8 cellular contexts compared by ENCODE assay signal in the genomic region with DNA sequence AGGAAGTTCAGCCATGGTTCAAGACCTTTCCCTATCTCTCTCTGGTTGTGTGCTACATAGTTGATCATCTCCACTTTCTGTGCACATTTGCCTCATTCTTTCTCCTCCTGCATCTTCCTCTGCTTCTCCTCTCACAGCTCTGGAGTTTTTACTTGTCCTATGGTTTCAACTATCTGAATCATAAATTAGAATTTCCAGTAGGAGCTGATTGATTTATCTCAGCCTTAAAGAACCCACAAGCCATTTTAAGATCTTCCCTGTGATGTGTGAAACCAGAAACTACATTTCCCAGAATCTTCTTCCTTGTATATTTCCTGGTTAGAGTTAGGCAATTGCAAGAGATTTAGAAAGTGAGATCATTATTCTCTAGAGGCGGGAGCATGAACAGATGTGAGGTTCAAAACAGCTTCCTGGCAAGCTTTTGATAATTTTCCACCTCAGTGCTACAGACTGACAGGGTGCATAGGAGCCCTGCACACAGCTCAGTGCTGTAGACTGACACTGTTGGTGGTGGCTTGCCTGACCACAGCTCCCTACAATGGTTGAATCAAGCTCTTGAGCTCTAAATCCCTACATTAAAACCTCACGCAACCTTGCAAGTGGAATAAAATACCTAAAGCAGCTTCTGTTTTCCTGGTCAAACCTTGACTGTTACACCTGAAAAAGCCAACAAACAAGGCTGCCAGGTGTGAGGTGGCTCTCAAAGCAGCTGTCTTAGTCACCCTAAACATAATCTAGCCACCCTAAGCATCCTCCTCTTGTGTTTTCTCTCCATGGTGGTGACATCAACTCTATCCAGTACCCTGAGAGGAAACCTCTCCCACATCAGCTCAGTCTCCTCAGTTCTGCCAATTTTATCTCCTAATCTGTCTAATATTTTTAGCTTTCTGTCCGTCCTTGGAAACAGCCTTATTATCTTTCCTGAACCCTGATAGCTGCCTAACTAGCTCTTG. TPM values are rescaled to one million over a fixed set of nuclear protein-coding genes. Genes with fewer than 3 reads are reported as not detected.
DNase-seq lines count a peak whose midpoint lies in the region; ATAC-seq and TF ChIP-seq lines count a peak whose summit lies in the region.

No MANE protein-coding gene starts in this region.

- H3K27me3 ChIP-seq in ovary = no peaks in the 10 kb centered on the region

- no peaks in the 10 kb centered on the region for H3K36me3 ChIP-seq in ovary

- DNase-seq in activated CD4-positive, alpha-beta memory T cell treated with anti-CD3 and anti-CD28 coated beads, Interleukin-2, amount 10 ng/mL, durations not matched to agents 7 days and 5 days = peak; percentile 59
- DNase-seq in naive B cell = peak; percentile 17
- no peak for DNase-seq in DMS79 (lab: John Stamatoyannopoulos, UW)
- DNase-seq in ovary = no peak
- DNase-seq in osteocyte (ENCODE audit: extremely low spot score, unreplicated experiment) = no peak
- DNase-seq in glutamatergic neuron = no peak

- peaks cover 4% of the 10 kb centered on the region for H3K36me3 Mint-ChIP-seq in activated CD4-positive, alpha-beta memory T cell treated with anti-CD3 and anti-CD28 coated beads, Interleukin-2, amount 10 ng/mL, durations not matched to agents 7 days and 5 days (ENCODE audit: low read depth)
- H3K36me3 Mint-ChIP-seq in naive B cell (no peaks in the 10 kb centered on the region), osteocyte (ENCODE audit: unreplicated experiment) (no peaks in the 10 kb centered on the region), glutamatergic neuron (ENCODE audit: unreplicated experiment) (no peaks in the 10 kb centered on the region)

- no peak overlapping the region for H3K4me3 ChIP-seq in ovary

- TF ChIP-seq POLR2A in ovary (IDR thresholded peaks at IDR 0.05) = no peak

- no peak for TF ChIP-seq CTCF in ovary (IDR thresholded peaks at IDR 0.05)
- TF ChIP-seq CTCF in osteocyte (IDR thresholded peaks at IDR 0.05) = no peak
- no peak for TF ChIP-seq CTCF in glutamatergic neuron (IDR thresholded peaks at IDR 0.05; ENCODE audit: partially characterized antibody, unreplicated experiment)

- no peaks in the 10 kb centered on the region for H3K4me1 ChIP-seq in ovary (ENCODE audit: insufficient read depth)

- peaks cover 9% of the 10 kb centered on the region for H3K27me3 Mint-ChIP-seq in activated CD4-positive, alpha-beta memory T cell treated with anti-CD3 and anti-CD28 coated beads, Interleukin-2, amount 10 ng/mL, durations not matched to agents 7 days and 5 days
- H3K27me3 Mint-ChIP-seq in naive B cell = no peaks in the 10 kb centered on the region
- H3K27me3 Mint-ChIP-seq in osteocyte (ENCODE audit: unreplicated experiment) = peaks cover 54% of the 10 kb centered on the region
- H3K27me3 Mint-ChIP-seq in glutamatergic neuron (ENCODE audit: unreplicated experiment) = peaks cover 2% of the 10 kb centered on the region

- CTCF ChIA-PET in activated CD4-positive, alpha-beta memory T cell treated with anti-CD3 and anti-CD28 coated beads, Interleukin-2, amount 10 ng/mL, durations not matched to agents 7 days and 5 days (lab: Charles Lee) = interaction anchor here (0.6 to 2.1 kb wide), 11 partner anchors 8 to 282 kb away, joined by 3 to 11 read pairs (median 5); no protein-coding TSS in a partner anchor

- 46 to 59% (median 54%) methylated on average over 3 of the region's 3 CpGs for WGBS in ovary, 3 donors

- peaks cover 4% of the 10 kb centered on the region for H3K9me3 Mint-ChIP-seq in activated CD4-positive, alpha-beta memory T cell treated with anti-CD3 and anti-CD28 coated beads, Interleukin-2, amount 10 ng/mL, durations not matched to agents 7 days and 5 days
- H3K9me3 Mint-ChIP-seq in naive B cell = no peaks in the 10 kb centered on the region
- H3K9me3 Mint-ChIP-seq in osteocyte (ENCODE audit: unreplicated experiment) = no peaks in the 10 kb centered on the region
- H3K9me3 Mint-ChIP-seq in glutamatergic neuron (ENCODE audit: unreplicated experiment) = no peaks in the 10 kb centered on the region

- intact Hi-C loops in ovary (cut with DNase I) = no loop called here

- no peak overlapping the region for H3K27ac ChIP-seq in ovary

- H3K4me1 Mint-ChIP-seq in activated CD4-positive, alpha-beta memory T cell treated with anti-CD3 and anti-CD28 coated beads, Interleukin-2, amount 10 ng/mL, durations not matched to agents 7 days and 5 days = peaks cover 50% of the 10 kb centered on the region
- H3K4me1 Mint-ChIP-seq in naive B cell (peaks cover 16 to 21% (median 18%) of the 10 kb centered on the region in 3 donors), osteocyte (ENCODE audit: unreplicated experiment) (peaks cover 2% of the 10 kb centered on the region), glutamatergic neuron (ENCODE audit: low read depth, unreplicated experiment) (no peaks in the 10 kb centered on the region)

- POLR2A ChIA-PET in activated CD4-positive, alpha-beta memory T cell treated with anti-CD3 and anti-CD28 coated beads, Interleukin-2, amount 10 ng/mL, durations not matched to agents 7 days and 5 days (lab: Charles Lee) = interaction anchor here (0.6 to 3.4 kb wide), 16 partner anchors 9 to 911 kb away, joined by 3 to 14 read pairs (median 4); partner anchors contain the start of genes IFNG and MDM2

- ATAC-seq in GM18907 (IDR thresholded peaks at IDR 0.05; ENCODE audit: unreplicated experiment) (peak; percentile 64), HG03064 (IDR thresholded peaks at IDR 0.05; ENCODE audit: low read depth, unreplicated experiment) (peak; percentile 82), naive B cell (ENCODE audit: low read depth in 2 of 2) (peak; percentile 76 to 85)

- no peaks in the 10 kb centered on the region for H3K9me3 ChIP-seq in ovary

- H3K4me3 Mint-ChIP-seq in activated CD4-positive, alpha-beta memory T cell treated with anti-CD3 and anti-CD28 coated beads, Interleukin-2, amount 10 ng/mL, durations not matched to agents 7 days and 5 days = no peak overlapping the region
- H3K4me3 Mint-ChIP-seq in naive B cell (peak overlapping the region in 3 of 8 donors; percentile 13 to 39 (median 27)), osteocyte (ENCODE audit: unreplicated experiment) (no peak overlapping the region), glutamatergic neuron (ENCODE audit: unreplicated experiment) (no peak overlapping the region)

- no peak for TF ChIP-seq EP300 in ovary (IDR thresholded peaks at IDR 0.05)

- H3K27ac Mint-ChIP-seq in activated CD4-positive, alpha-beta memory T cell treated with anti-CD3 and anti-CD28 coated beads, Interleukin-2, amount 10 ng/mL, durations not matched to agents 7 days and 5 days = peak overlapping the region; percentile 74
- H3K27ac Mint-ChIP-seq in naive B cell (peak overlapping the region; percentile 19 to 81 (median 60)), osteocyte (ENCODE audit: unreplicated experiment) (no peak overlapping the region), glutamatergic neuron (ENCODE audit: unreplicated experiment) (no peak overlapping the region)

RNA-seq across cellular contexts. Expression of gene IFNG, which starts 21.5 kb away (rescaled TPM):
- total RNA-seq in activated CD4-positive, alpha-beta memory T cell treated with anti-CD3 and anti-CD28 coated beads, Interleukin-2, amount 10 ng/mL, durations not matched to agents 7 days and 5 days = 10 to 100 TPM; 22.0 to 25.0 TPM
- polyA plus RNA-seq in naive B cell (ENCODE audit: low read depth in 6 of 6) (under 1 TPM in 2 of 6 donors, not detected in 4; 0.36 to 0.45 TPM), ovary (under 1 TPM in 1 of 2 donors, not detected in 1; 0.25 TPM)
- total RNA-seq in ovary (under 1 TPM in 1 of 7 donors, not detected in 6; 0.66 TPM), osteocyte (not detected in 2 replicates), glutamatergic neuron (ENCODE audit: unreplicated experiment) (not detected)

RNA-seq across cellular contexts. Expression of gene IL26, which starts 44.5 kb away (rescaled TPM):
- 1 to 10 TPM; 2.3 to 3.3 TPM for total RNA-seq in activated CD4-positive, alpha-beta memory T cell treated with anti-CD3 and anti-CD28 coated beads, Interleukin-2, amount 10 ng/mL, durations not matched to agents 7 days and 5 days
- not detected for polyA plus RNA-seq in naive B cell (ENCODE audit: low read depth in 6 of 6)
- total RNA-seq in ovary = not detected
- not detected for polyA plus RNA-seq in ovary
- total RNA-seq in osteocyte = 0.34 TPM in 1 of 2 replicates, not detected in the other
- not detected for total RNA-seq in glutamatergic neuron (ENCODE audit: unreplicated experiment)

Comparison
In these comparisons a context has a peak if more than half of its experiments do, and no peak if none do; other contexts are left out.
1. DNase-seq: peak in activated CD4-positive, alpha-beta memory T cell treated with anti-CD3 and anti-CD28 coated beads, Interleukin-2, amount 10 ng/mL, durations not matched to agents 7 days and 5 days (single experiment) and naive B cell (single experiment); none in DMS79 (single experiment), ovary (0 of 5), osteocyte (single experiment) and glutamatergic neuron (single experiment).
2. H3K27ac Mint-ChIP-seq: peak in activated CD4-positive, alpha-beta memory T cell treated with anti-CD3 and anti-CD28 coated beads, Interleukin-2, amount 10 ng/mL, durations not matched to agents 7 days and 5 days (single experiment) and naive B cell (6 of 6); none in osteocyte (single experiment) and glutamatergic neuron (single experiment).
3. RNA of gene IFNG, which starts 21.5 kb away (total RNA-seq): 22.0 to 25.0 TPM in activated CD4-positive, alpha-beta memory T cell treated with anti-CD3 and anti-CD28 coated beads, Interleukin-2, amount 10 ng/mL, durations not matched to agents 7 days and 5 days; 0.66 TPM in ovary, not detected in osteocyte and not detected in glutamatergic neuron (single experiment); every median in the first group is over 10 times any median in the second.
4. Peak in every context shown above with its lines, with median percentiles within 50 percentile points of each other: ATAC-seq.